1 cellular context compared by ENCODE assay signal in genomic region chr17:49748791-49749190, GRCh38.
TF ChIP-seq lines count a peak whose summit lies in the region.

No MANE protein-coding gene starts in this region.

TF ChIP-seq in GM23338, 12 proteins besides CTCF, POLR2A, EP300 and RAD21:
- TF ChIP-seq, protein P1, sequence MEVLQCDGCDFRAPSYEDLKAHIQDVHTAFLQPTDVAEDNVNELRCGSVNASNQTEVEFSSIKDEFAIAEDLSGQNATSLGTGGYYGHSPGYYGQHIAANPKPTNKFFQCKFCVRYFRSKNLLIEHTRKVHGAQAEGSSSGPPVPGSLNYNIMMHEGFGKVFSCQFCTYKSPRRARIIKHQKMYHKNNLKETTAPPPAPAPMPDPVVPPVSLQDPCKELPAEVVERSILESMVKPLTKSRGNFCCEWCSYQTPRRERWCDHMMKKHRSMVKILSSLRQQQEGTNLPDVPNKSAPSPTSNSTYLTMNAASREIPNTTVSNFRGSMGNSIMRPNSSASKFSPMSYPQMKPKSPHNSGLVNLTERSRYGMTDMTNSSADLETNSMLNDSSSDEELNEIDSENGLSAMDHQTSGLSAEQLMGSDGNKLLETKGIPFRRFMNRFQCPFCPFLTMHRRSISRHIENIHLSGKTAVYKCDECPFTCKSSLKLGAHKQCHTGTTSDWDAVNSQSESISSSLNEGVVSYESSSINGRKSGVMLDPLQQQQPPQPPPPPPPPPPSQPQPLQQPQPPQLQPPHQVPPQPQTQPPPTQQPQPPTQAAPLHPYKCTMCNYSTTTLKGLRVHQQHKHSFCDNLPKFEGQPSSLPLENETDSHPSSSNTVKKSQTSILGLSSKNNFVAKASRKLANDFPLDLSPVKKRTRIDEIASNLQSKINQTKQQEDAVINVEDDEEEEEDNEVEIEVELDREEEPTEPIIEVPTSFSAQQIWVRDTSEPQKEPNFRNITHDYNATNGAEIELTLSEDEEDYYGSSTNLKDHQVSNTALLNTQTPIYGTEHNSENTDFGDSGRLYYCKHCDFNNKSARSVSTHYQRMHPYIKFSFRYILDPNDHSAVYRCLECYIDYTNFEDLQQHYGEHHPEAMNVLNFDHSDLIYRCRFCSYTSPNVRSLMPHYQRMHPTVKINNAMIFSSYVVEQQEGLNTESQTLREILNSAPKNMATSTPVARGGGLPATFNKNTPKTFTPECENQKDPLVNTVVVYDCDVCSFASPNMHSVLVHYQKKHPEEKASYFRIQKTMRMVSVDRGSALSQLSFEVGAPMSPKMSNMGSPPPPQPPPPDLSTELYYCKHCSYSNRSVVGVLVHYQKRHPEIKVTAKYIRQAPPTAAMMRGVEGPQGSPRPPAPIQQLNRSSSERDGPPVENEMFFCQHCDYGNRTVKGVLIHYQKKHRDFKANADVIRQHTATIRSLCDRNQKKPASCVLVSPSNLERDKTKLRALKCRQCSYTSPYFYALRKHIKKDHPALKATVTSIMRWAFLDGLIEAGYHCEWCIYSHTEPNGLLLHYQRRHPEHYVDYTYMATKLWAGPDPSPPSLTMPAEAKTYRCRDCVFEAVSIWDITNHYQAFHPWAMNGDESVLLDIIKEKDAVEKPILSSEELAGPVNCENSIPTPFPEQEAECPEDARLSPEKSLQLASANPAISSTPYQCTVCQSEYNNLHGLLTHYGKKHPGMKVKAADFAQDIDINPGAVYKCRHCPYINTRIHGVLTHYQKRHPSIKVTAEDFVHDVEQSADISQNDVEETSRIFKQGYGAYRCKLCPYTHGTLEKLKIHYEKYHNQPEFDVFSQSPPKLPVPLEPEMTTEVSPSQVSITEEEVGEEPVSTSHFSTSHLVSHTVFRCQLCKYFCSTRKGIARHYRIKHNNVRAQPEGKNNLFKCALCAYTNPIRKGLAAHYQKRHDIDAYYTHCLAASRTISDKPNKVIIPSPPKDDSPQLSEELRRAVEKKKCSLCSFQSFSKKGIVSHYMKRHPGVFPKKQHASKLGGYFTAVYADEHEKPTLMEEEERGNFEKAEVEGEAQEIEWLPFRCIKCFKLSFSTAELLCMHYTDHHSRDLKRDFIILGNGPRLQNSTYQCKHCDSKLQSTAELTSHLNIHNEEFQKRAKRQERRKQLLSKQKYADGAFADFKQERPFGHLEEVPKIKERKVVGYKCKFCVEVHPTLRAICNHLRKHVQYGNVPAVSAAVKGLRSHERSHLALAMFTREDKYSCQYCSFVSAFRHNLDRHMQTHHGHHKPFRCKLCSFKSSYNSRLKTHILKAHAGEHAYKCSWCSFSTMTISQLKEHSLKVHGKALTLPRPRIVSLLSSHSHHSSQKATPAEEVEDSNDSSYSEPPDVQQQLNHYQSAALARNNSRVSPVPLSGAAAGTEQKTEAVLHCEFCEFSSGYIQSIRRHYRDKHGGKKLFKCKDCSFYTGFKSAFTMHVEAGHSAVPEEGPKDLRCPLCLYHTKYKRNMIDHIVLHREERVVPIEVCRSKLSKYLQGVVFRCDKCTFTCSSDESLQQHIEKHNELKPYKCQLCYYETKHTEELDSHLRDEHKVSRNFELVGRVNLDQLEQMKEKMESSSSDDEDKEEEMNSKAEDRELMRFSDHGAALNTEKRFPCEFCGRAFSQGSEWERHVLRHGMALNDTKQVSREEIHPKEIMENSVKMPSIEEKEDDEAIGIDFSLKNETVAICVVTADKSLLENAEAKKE (CRISPR knock-in tag; IDR thresholded peaks at IDR 0.05): no peak
- TF ChIP-seq, protein P2, sequence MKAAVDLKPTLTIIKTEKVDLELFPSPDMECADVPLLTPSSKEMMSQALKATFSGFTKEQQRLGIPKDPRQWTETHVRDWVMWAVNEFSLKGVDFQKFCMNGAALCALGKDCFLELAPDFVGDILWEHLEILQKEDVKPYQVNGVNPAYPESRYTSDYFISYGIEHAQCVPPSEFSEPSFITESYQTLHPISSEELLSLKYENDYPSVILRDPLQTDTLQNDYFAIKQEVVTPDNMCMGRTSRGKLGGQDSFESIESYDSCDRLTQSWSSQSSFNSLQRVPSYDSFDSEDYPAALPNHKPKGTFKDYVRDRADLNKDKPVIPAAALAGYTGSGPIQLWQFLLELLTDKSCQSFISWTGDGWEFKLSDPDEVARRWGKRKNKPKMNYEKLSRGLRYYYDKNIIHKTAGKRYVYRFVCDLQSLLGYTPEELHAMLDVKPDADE (IDR thresholded peaks at IDR 0.05): no peak
- TF ChIP-seq POLR2AphosphoS5 (IDR thresholded peaks at IDR 0.05; ENCODE audit: low read depth) (no peak), ZNF331 (CRISPR knock-in tag; IDR thresholded peaks at IDR 0.05; ENCODE audit: low read depth) (no peak), EZH2 (IDR thresholded peaks at IDR 0.05; ENCODE audit: low read depth, unreplicated experiment) (no peak)
